ENCODE assay signal across 26 cellular contexts in genomic region chr4:4470208-4470607, GRCh38.
A peak's percentile ranks its signal among the peaks of the same experiment; 100 is the strongest.
DNase-seq lines count a peak whose midpoint lies in the region; ATAC-seq and TF ChIP-seq lines count a peak whose summit lies in the region.
"Had no signal": no experiment of that assay in that cellular context is flagged by ENCODE, and none has a peak within 500 bp of the region (broad histone marks: within the 10 kb centered on the region; RNA-seq: fewer than 3 reads in every experiment).

No MANE protein-coding gene starts in this region.

- H3K9ac ChIP-seq in adipocyte (ENCODE audit: low read length) = peak overlapping the region; percentile 23
- H3K9ac ChIP-seq: BLaER1 had no signal

- no peak overlapping the region for H3K27ac ChIP-seq in breast epithelium
- H3K27ac ChIP-seq: 22Rv1, BLaER1, HL-60, PC-9, SJCRH30 had no signal

- H3K4me3 ChIP-seq in breast epithelium = no peak overlapping the region
- H3K4me3 ChIP-seq in adipocyte (ENCODE audit: low read length) = peak overlapping the region; percentile 10
- no peak overlapping the region for H3K4me3 ChIP-seq in fibroblast of mammary gland (ENCODE audit: control insufficient read depth, low read depth, low read length)
- no peak overlapping the region for H3K4me3 ChIP-seq in H7 (ENCODE audit: insufficient read depth, low read depth, low read length)
- H3K4me3 ChIP-seq: BLaER1, PC-9, SJCRH30 had no signal

- no TSS peak for BruUV-seq in MCF 10A (replicated peaks; lab: Mats Ljungman, UMichigan)

- H3K9me3 ChIP-seq in breast epithelium = no peaks in the 10 kb centered on the region
- H3K9me3 ChIP-seq in adipocyte (ENCODE audit: control insufficient read depth, low read length) = no peaks in the 10 kb centered on the region
- H3K9me3 ChIP-seq: SJCRH30 had no signal

- peaks cover 24% of the 10 kb centered on the region for H3K4me1 Mint-ChIP-seq in MCF 10A (ENCODE audit: insufficient read depth, unreplicated experiment)

- H3K36me3 Mint-ChIP-seq in MCF 10A (ENCODE audit: insufficient read depth, unreplicated experiment) = peaks cover 31% of the 10 kb centered on the region

- CTCF ChIA-PET in MCF 10A (lab: Yijun Ruan, JAX) = interaction anchor here (0.6 to 1.0 kb wide), 2 partner anchors 18 to 65 kb away, joined by 3 read pairs; no protein-coding TSS in a partner anchor

- no peaks in the 10 kb centered on the region for H3K27me3 ChIP-seq in breast epithelium
- no peaks in the 10 kb centered on the region for H3K27me3 ChIP-seq in adipocyte (replicated peaks; ENCODE audit: control insufficient read depth, insufficient read depth, low read length)
- H3K27me3 ChIP-seq in H7 (ENCODE audit: control insufficient read depth, insufficient read depth, low read length) = no peaks in the 10 kb centered on the region
- H3K27me3 ChIP-seq: BLaER1, SJCRH30 had no signal

- H3K9me3 Mint-ChIP-seq in MCF 10A (ENCODE audit: unreplicated experiment) = no peaks in the 10 kb centered on the region

- H3K27ac Mint-ChIP-seq in MCF 10A (ENCODE audit: low read depth, unreplicated experiment) = no peak overlapping the region

- POLR2A ChIA-PET in MCF 10A (lab: Yijun Ruan, JAX) = no interaction called here

- TF ChIP-seq CTCF in MCF 10A (IDR thresholded peaks at IDR 0.05; ENCODE audit: unreplicated experiment) = no peak
- no peak for TF ChIP-seq CTCF in breast epithelium (IDR thresholded peaks at IDR 0.05)
- no peak for TF ChIP-seq CTCF in fibroblast of mammary gland (conservative IDR thresholded peaks at IDR 0.05; ENCODE audit: control insufficient read depth, insufficient read depth, low read depth, low read length)

- ATAC-seq in HG03520 (IDR thresholded peaks at IDR 0.05; ENCODE audit: unreplicated experiment) = no peak
- ATAC-seq: Right ventricle myocardium inferior, SK-N-SH treated with all-trans-retinoic acid at 6 μM for 48 hours had no signal

- no peaks in the 10 kb centered on the region for H3K27me3 Mint-ChIP-seq in MCF 10A (ENCODE audit: insufficient read depth, unreplicated experiment)
- H3K27me3 Mint-ChIP-seq: CD4-positive, CD25-positive, alpha-beta regulatory T cell had no signal

- no peaks in the 10 kb centered on the region for H3K4me1 ChIP-seq in breast epithelium
- peaks cover 42% of the 10 kb centered on the region for H3K4me1 ChIP-seq in adipocyte (ENCODE audit: control insufficient read depth, insufficient read depth, low read length)
- H3K4me1 ChIP-seq: BLaER1, SJCRH30 had no signal

- no peak for TF ChIP-seq POLR2A in breast epithelium (IDR thresholded peaks at IDR 0.05)

- DNase-seq in MCF 10A (ENCODE audit: unreplicated experiment) = peak; percentile 18
- DNase-seq in breast epithelium (ENCODE audit: low spot score in 2 of 2) = no peak
- no peak for DNase-seq in adipocyte (ENCODE audit: low read depth)
- DNase-seq in fibroblast of mammary gland (ENCODE audit: low read depth) = peak; percentile 45
- DNase-seq in T-helper 2 cell = no peak
- no peak for DNase-seq in H7
- DNase-seq: ACHN; CD4-positive, CD25-positive, alpha-beta regulatory T cell; DMS153; DND-41; Kasumi-1; MV-4-11; NCI-H1105; NCI-H1436 treated with DMSO at 0.1 percent for 48 hours; NCI-H187 treated with DMSO at 0.1 percent for 48 hours; NCI-H2171 treated with DMSO at 0.1 percent for 48 hours; NCI-H524; NCI-H748 treated with DMSO at 0.1 percent for 48 hours; PC-9; SJCRH30 had no signal

- intact Hi-C loops in MCF 10A (cut with micrococcal nuclease) (no loop called here), breast epithelium (cut with DNase I; ENCODE audit: low total_unique reads) (no loop called here)

- H3K4me3 Mint-ChIP-seq in MCF 10A (ENCODE audit: unreplicated experiment) = no peak overlapping the region
- H3K4me3 Mint-ChIP-seq: CD4-positive, CD25-positive, alpha-beta regulatory T cell had no signal

- H3K36me3 ChIP-seq in breast epithelium = no peaks in the 10 kb centered on the region
- peaks cover 48% of the 10 kb centered on the region for H3K36me3 ChIP-seq in adipocyte (ENCODE audit: control insufficient read depth, insufficient read depth, low read length, severe bottlenecking)
- H3K36me3 ChIP-seq in H7 (replicated peaks; ENCODE audit: control insufficient read depth, insufficient read depth, low read length) = peaks cover 3% of the 10 kb centered on the region; the same call in 1 of the 2 replicates

Comparison
In these comparisons a context has a peak if more than half of its experiments do, and no peak if none do; other contexts are left out.
1. DNase-seq: peak in MCF 10A (single experiment) and fibroblast of mammary gland (single experiment); none in breast epithelium (0 of 2), adipocyte (single experiment), T-helper 2 cell (0 of 5) and H7 (single experiment).